8 cellular contexts compared by ENCODE assay signal in the genomic region with DNA sequence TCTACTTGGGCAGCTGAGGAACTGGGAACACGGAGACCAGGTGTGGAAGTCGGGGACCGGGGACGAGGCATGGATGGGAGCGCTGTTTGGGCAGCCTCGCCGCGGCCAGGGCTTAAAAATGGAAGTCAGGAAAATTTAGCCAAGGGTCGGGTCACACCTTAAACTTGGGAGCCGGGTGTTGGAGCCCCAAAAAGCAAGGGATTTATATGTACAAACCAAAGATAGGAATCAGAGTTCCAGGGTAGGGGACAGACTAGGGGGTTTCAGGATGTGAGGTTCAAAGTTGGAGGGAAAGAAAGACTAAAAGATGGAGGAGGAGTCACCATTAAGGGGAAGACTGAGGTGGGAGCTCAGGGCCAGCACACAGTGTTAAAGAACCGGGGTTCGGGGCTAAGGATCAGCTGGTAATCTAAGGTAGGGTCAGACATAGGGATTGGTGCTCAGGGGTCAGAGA. TPM values are rescaled to one million over a fixed set of nuclear protein-coding genes. Genes with fewer than 3 reads are reported as not detected.
DNase-seq lines count a peak whose midpoint lies in the region; ATAC-seq and TF ChIP-seq lines count a peak whose summit lies in the region.

No MANE protein-coding gene starts in this region.

- 13% methylated on average over 12 of the region's 12 CpGs for WGBS in smooth muscle cell (ENCODE audit: low lambda C conversion rate)

- POLR2A ChIA-PET in activated CD8-positive, alpha-beta T cell treated with anti-CD3 and anti-CD28 coated beads for 36 hours (lab: Charles Lee) = interaction anchor here (1.0 to 3.9 kb wide), 4 partner anchors 21 to 88 kb away, joined by 3 to 24 read pairs (median 6); a partner anchor contains a TSS

- no peak overlapping the region for H3K9ac ChIP-seq in smooth muscle cell (ENCODE audit: low read depth)

- peaks cover 9% of the 10 kb centered on the region for H3K36me3 Mint-ChIP-seq in T-helper 2 cell treated with Interferon-gamma antibody and Interleukin-4, amounts not matched to agents 5 μg/mL and 100 μg/mL, for 36 hours (ENCODE audit: low read depth)
- H3K36me3 Mint-ChIP-seq in activated CD8-positive, alpha-beta T cell treated with anti-CD3 and anti-CD28 coated beads for 36 hours (ENCODE audit: low read depth) = peaks cover 7% of the 10 kb centered on the region

- H3F3A ChIP-seq in smooth muscle cell (ENCODE audit: low read depth) = no peaks in the 10 kb centered on the region

- H3K27ac Mint-ChIP-seq in T-helper 2 cell treated with Interferon-gamma antibody and Interleukin-4, amounts not matched to agents 5 μg/mL and 100 μg/mL, for 36 hours = peak overlapping the region; percentile 38
- no peak overlapping the region for H3K27ac Mint-ChIP-seq in activated CD8-positive, alpha-beta T cell treated with anti-CD3 and anti-CD28 coated beads for 36 hours

- CTCF ChIA-PET in activated CD8-positive, alpha-beta T cell treated with anti-CD3 and anti-CD28 coated beads for 36 hours (lab: Charles Lee) = interaction anchor here (0.9 to 5.3 kb wide), 8 partner anchors 19 to 145 kb away, joined by 3 to 100 read pairs (median 3); a partner anchor contains a TSS

- no peak overlapping the region for H2AFZ ChIP-seq in smooth muscle cell (ENCODE audit: low read depth)

- peaks cover 27% of the 10 kb centered on the region for H3K79me2 ChIP-seq in smooth muscle cell (ENCODE audit: low read depth)

- H3K4me3 Mint-ChIP-seq in T-helper 2 cell treated with Interferon-gamma antibody and Interleukin-4, amounts not matched to agents 5 μg/mL and 100 μg/mL, for 36 hours = peak overlapping the region; percentile 44
- H3K4me3 Mint-ChIP-seq in activated CD8-positive, alpha-beta T cell treated with anti-CD3 and anti-CD28 coated beads for 36 hours = peak overlapping the region; percentile 28

- H3K4me3 ChIP-seq in iPS-18c (ENCODE audit: insufficient read depth, low read depth, low read length) (peak overlapping the region; percentile 84), smooth muscle cell (peak overlapping the region; percentile 69)

- H3K9me3 ChIP-seq in iPS-18c (ENCODE audit: control insufficient read depth, insufficient read depth, low read length) (no peaks in the 10 kb centered on the region), smooth muscle cell (replicated peaks; ENCODE audit: low read depth) (no peaks in the 10 kb centered on the region)

- no peak overlapping the region for H3K27ac ChIP-seq in smooth muscle cell (ENCODE audit: low read depth)

- peaks cover 19% of the 10 kb centered on the region for H3K4me1 Mint-ChIP-seq in T-helper 2 cell treated with Interferon-gamma antibody and Interleukin-4, amounts not matched to agents 5 μg/mL and 100 μg/mL, for 36 hours (ENCODE audit: low read depth)
- peaks cover 18% of the 10 kb centered on the region for H3K4me1 Mint-ChIP-seq in activated CD8-positive, alpha-beta T cell treated with anti-CD3 and anti-CD28 coated beads for 36 hours (ENCODE audit: low read depth)

- peaks cover 4% of the 10 kb centered on the region for H4K20me1 ChIP-seq in smooth muscle cell (ENCODE audit: low read depth)

- peak overlapping the region; percentile 85 for H3K4me2 ChIP-seq in smooth muscle cell

- no peaks in the 10 kb centered on the region for H3K9me3 Mint-ChIP-seq in T-helper 2 cell treated with Interferon-gamma antibody and Interleukin-4, amounts not matched to agents 5 μg/mL and 100 μg/mL, for 36 hours
- no peaks in the 10 kb centered on the region for H3K9me3 Mint-ChIP-seq in activated CD8-positive, alpha-beta T cell treated with anti-CD3 and anti-CD28 coated beads for 36 hours

- no peak for DNase-seq in T-helper 2 cell treated with Interferon-gamma antibody and Interleukin-4, amounts not matched to agents 5 μg/mL and 100 μg/mL, for 36 hours (ENCODE audit: low spot score)
- DNase-seq in T-helper 2 cell (no peak), smooth muscle cell (lab: John Stamatoyannopoulos, UW; ENCODE audit: unreplicated experiment) (no peak), NCI-H2029 treated with DMSO at 0.1 percent for 48 hours (lab: John Stamatoyannopoulos, UW) (no peak), HPDE6-E6E7 (ENCODE audit: extremely low spot score) (no peak)
- no peak for DNase-seq in activated CD8-positive, alpha-beta T cell treated with anti-CD3 and anti-CD28 coated beads for 36 hours

- peaks cover 39% of the 10 kb centered on the region for H3K27me3 Mint-ChIP-seq in T-helper 2 cell treated with Interferon-gamma antibody and Interleukin-4, amounts not matched to agents 5 μg/mL and 100 μg/mL, for 36 hours (ENCODE audit: low read depth)
- peaks cover 25% of the 10 kb centered on the region for H3K27me3 Mint-ChIP-seq in activated CD8-positive, alpha-beta T cell treated with anti-CD3 and anti-CD28 coated beads for 36 hours

- ATAC-seq in activated CD8-positive, alpha-beta T cell treated with anti-CD3 and anti-CD28 coated beads for 36 hours = no peak
- ATAC-seq in GM18873 (IDR thresholded peaks at IDR 0.05; ENCODE audit: low FRiP score, unreplicated experiment) = no peak

- H3K36me3 ChIP-seq in smooth muscle cell (ENCODE audit: low read depth) = no peaks in the 10 kb centered on the region

- intact Hi-C loops in activated CD8-positive, alpha-beta T cell treated with anti-CD3 and anti-CD28 coated beads for 36 hours (cut with micrococcal nuclease) = no loop called here

- TF ChIP-seq CTCF in activated CD8-positive, alpha-beta T cell treated with anti-CD3 and anti-CD28 coated beads for 36 hours (IDR thresholded peaks at IDR 0.05) = no peak
- no peak for TF ChIP-seq CTCF in smooth muscle cell (IDR thresholded peaks at IDR 0.05; ENCODE audit: borderline replicate concordance, insufficient read depth, poor library complexity, severe bottlenecking)

- peaks cover 12% of the 10 kb centered on the region for H3K27me3 ChIP-seq in smooth muscle cell (ENCODE audit: low read depth)

- peaks cover 5% of the 10 kb centered on the region for H3K4me1 ChIP-seq in smooth muscle cell (ENCODE audit: low read depth)

RNA-seq across cellular contexts. Expression of a gene that starts 0.5 kb away (rescaled TPM):
- under 1 TPM in 1 of 2 experiments, not detected in 1; 0.36 TPM for total RNA-seq in activated CD8-positive, alpha-beta T cell treated with anti-CD3 and anti-CD28 coated beads for 36 hours
- 0.13 and 0.76 TPM in 2 replicates for total RNA-seq in smooth muscle cell
- 0.50 and 0.65 TPM in 2 replicates for polyA plus RNA-seq in smooth muscle cell

RNA-seq across cellular contexts. Expression of a gene that starts 1.7 kb away (rescaled TPM):
- 100 to 1,000 TPM in 1 of 2 experiments, 10 to 100 TPM in 1; 96.8 to 114 TPM for total RNA-seq in activated CD8-positive, alpha-beta T cell treated with anti-CD3 and anti-CD28 coated beads for 36 hours
- total RNA-seq in smooth muscle cell = 30.9 and 33.3 TPM in 2 replicates
- 28.6 and 34.1 TPM in 2 replicates for polyA plus RNA-seq in smooth muscle cell

RNA-seq across cellular contexts. Expression of a gene that starts 21.3 kb away (rescaled TPM):
- 10 to 100 TPM; 15.3 to 17.2 TPM for total RNA-seq in activated CD8-positive, alpha-beta T cell treated with anti-CD3 and anti-CD28 coated beads for 36 hours
- 10.4 and 19.0 TPM in 2 replicates for total RNA-seq in smooth muscle cell
- polyA plus RNA-seq in smooth muscle cell = 11.2 and 12.9 TPM in 2 replicates

RNA-seq across cellular contexts. Expression of a gene that starts 37.8 kb away (rescaled TPM):
- 1 to 10 TPM; 4.1 to 5.0 TPM for total RNA-seq in activated CD8-positive, alpha-beta T cell treated with anti-CD3 and anti-CD28 coated beads for 36 hours
- total RNA-seq in smooth muscle cell = 1.6 and 3.9 TPM in 2 replicates
- 2.1 and 3.5 TPM in 2 replicates for polyA plus RNA-seq in smooth muscle cell

RNA-seq across cellular contexts. Expression of a gene that starts 49.5 kb away (rescaled TPM):
- total RNA-seq in activated CD8-positive, alpha-beta T cell treated with anti-CD3 and anti-CD28 coated beads for 36 hours = under 1 TPM; 0.41 to 0.63 TPM
- total RNA-seq in smooth muscle cell = 0.22 TPM in 1 of 2 replicates, not detected in the other
- 0.15 TPM in 1 of 2 replicates, not detected in the other for polyA plus RNA-seq in smooth muscle cell
